In genomic region chr12:90167501-90167900, GRCh38 we compare ENCODE assay signal across 14 cellular contexts.
DNase-seq lines count a peak whose midpoint lies in the region; ATAC-seq and TF ChIP-seq lines count a peak whose summit lies in the region.
"Had no signal": no experiment of that assay in that cellular context is flagged by ENCODE, and none has a peak within 500 bp of the region (broad histone marks: within the 10 kb centered on the region; RNA-seq: fewer than 3 reads in every experiment).

No MANE protein-coding gene starts in this region.

- peaks cover 7% of the 10 kb centered on the region for H3K4me1 Mint-ChIP-seq in mesothelial cell of epicardium
- H3K4me1 Mint-ChIP-seq in CD8-positive, alpha-beta T cell (ENCODE audit: low read depth): no peaks in the 10 kb centered on the region
- H3K4me1 Mint-ChIP-seq: CD4-positive, alpha-beta memory T cell had no signal

- DNase-seq in RPMI7951 (ENCODE audit: low read depth) (peak; percentile 4), astrocyte of the hippocampus (ENCODE audit: low read depth, low spot score) (peak; percentile 38), mesothelial cell of epicardium (ENCODE audit: low spot score in 2 of 2, unreplicated experiment in 2 of 2) (no peak), trophoblast cell (peak; percentile 54 to 56), DMS79 (lab: John Stamatoyannopoulos, UW) (no peak)
- no peak for DNase-seq in activated CD8-positive, alpha-beta memory T cell treated with anti-CD3 and anti-CD28 coated beads for 24 hours
- no peak for DNase-seq in CD8-positive, alpha-beta T cell
- DNase-seq: BE2C; Caco-2; CD4-positive, alpha-beta memory T cell; H7 had no signal

- no peaks in the 10 kb centered on the region for H3K79me2 ChIP-seq in trophoblast cell (ENCODE audit: control insufficient read depth, insufficient read depth, low read length, poor library complexity)

- no peaks in the 10 kb centered on the region for H3K79me1 ChIP-seq in trophoblast cell (ENCODE audit: low read length)

- TF ChIP-seq CTCF in mesothelial cell of epicardium (IDR thresholded peaks at IDR 0.05; ENCODE audit: unreplicated experiment): no peak
- no peak for TF ChIP-seq CTCF in CD8-positive, alpha-beta T cell (IDR thresholded peaks at IDR 0.05)

- H3K18ac ChIP-seq in trophoblast cell (ENCODE audit: low read length): no peak overlapping the region

- H3K4me3 ChIP-seq in trophoblast cell (ENCODE audit: low read depth, low read length): no peak overlapping the region
- H3K4me3 ChIP-seq in CD8-positive, alpha-beta T cell (ENCODE audit: low read depth, low read length): no peak overlapping the region
- H3K4me3 ChIP-seq: A549 had no signal

- no peaks in the 10 kb centered on the region for H3K27me3 ChIP-seq in trophoblast cell (ENCODE audit: insufficient read depth, low read length)
- no peaks in the 10 kb centered on the region for H3K27me3 ChIP-seq in CD8-positive, alpha-beta T cell (ENCODE audit: insufficient read depth, low read length)
- H3K27me3 ChIP-seq: BE2C had no signal

- H3K4ac ChIP-seq in trophoblast cell (ENCODE audit: low read depth, low read length): no peak overlapping the region

- no peak overlapping the region for H3K14ac ChIP-seq in trophoblast cell (ENCODE audit: low read length)

- CTCF ChIA-PET in CD8-positive, alpha-beta T cell (lab: Charles Lee): no interaction called here

- H2AK5ac ChIP-seq in trophoblast cell (ENCODE audit: low read length): no peak overlapping the region

- H3K4me2 ChIP-seq in trophoblast cell (ENCODE audit: low read length): no peak overlapping the region
- H3K4me2 ChIP-seq: A549 had no signal

- ATAC-seq in CD8-positive, alpha-beta T cell: no peak
- ATAC-seq: A549, HepG2 had no signal

- no peak overlapping the region for H3K9ac ChIP-seq in trophoblast cell (ENCODE audit: low read length)

- H4K12ac ChIP-seq in trophoblast cell (ENCODE audit: low read depth, low read length): no peak overlapping the region

- no peak overlapping the region for H2BK120ac ChIP-seq in trophoblast cell (ENCODE audit: insufficient read depth, low read length, poor library complexity)

- no peak overlapping the region for H4K8ac ChIP-seq in trophoblast cell (ENCODE audit: low read depth, low read length)

- no peak overlapping the region for H2BK5ac ChIP-seq in trophoblast cell (ENCODE audit: low read depth, low read length, poor library complexity)

- no peak overlapping the region for H3K27ac ChIP-seq in trophoblast cell (ENCODE audit: low read depth, low read length)
- H3K27ac ChIP-seq in CD8-positive, alpha-beta T cell (ENCODE audit: low read depth, low read length): no peak overlapping the region
- H3K27ac ChIP-seq: A549, C4-2B had no signal

- no peak overlapping the region for H2BK12ac ChIP-seq in trophoblast cell (ENCODE audit: low read length)

- peaks cover 2% of the 10 kb centered on the region for H3K36me3 Mint-ChIP-seq in mesothelial cell of epicardium
- H3K36me3 Mint-ChIP-seq in CD8-positive, alpha-beta T cell: no peaks in the 10 kb centered on the region
- H3K36me3 Mint-ChIP-seq: CD4-positive, alpha-beta memory T cell had no signal

- H3K9me3 ChIP-seq in trophoblast cell (ENCODE audit: insufficient read depth, low read depth, low read length): no peaks in the 10 kb centered on the region
- H3K9me3 ChIP-seq in CD8-positive, alpha-beta T cell (ENCODE audit: low read length): no peaks in the 10 kb centered on the region
- H3K9me3 ChIP-seq: A549, BE2C, Caco-2 had no signal

- no peak overlapping the region for H3K4me3 Mint-ChIP-seq in mesothelial cell of epicardium
- H3K4me3 Mint-ChIP-seq in CD8-positive, alpha-beta T cell: no peak overlapping the region
- H3K4me3 Mint-ChIP-seq: CD4-positive, alpha-beta memory T cell had no signal

- no peak overlapping the region for H3K23ac ChIP-seq in trophoblast cell (ENCODE audit: low read length)

- H3K36me3 ChIP-seq in trophoblast cell (ENCODE audit: control insufficient read depth in 1 of 2, insufficient read depth in 2 of 2, low read length in 2 of 2): no peaks in the 10 kb centered on the region
- no peaks in the 10 kb centered on the region for H3K36me3 ChIP-seq in CD8-positive, alpha-beta T cell (ENCODE audit: insufficient read depth, low read length)
- H3K36me3 ChIP-seq: BE2C had no signal

- H3K27ac Mint-ChIP-seq in mesothelial cell of epicardium: peak overlapping the region; percentile 26
- H3K27ac Mint-ChIP-seq in CD8-positive, alpha-beta T cell: no peak overlapping the region
- H3K27ac Mint-ChIP-seq: CD4-positive, alpha-beta memory T cell had no signal

- H4K91ac ChIP-seq in trophoblast cell (ENCODE audit: low read depth, low read length): no peak overlapping the region

- WGBS in trophoblast cell (ENCODE audit: extremely low coverage, insufficient coverage, insufficient read length): no CpG with 5 or more reads among the region's 4 CpGs

- POLR2A ChIA-PET in CD8-positive, alpha-beta T cell (lab: Charles Lee): no interaction called here

- intact Hi-C loops in CD8-positive, alpha-beta T cell (cut with DNase I, micrococcal nuclease): no loop called here

- H3K27me3 Mint-ChIP-seq in mesothelial cell of epicardium (ENCODE audit: low read depth): no peaks in the 10 kb centered on the region
- no peaks in the 10 kb centered on the region for H3K27me3 Mint-ChIP-seq in CD8-positive, alpha-beta T cell (ENCODE audit: low read depth)
- H3K27me3 Mint-ChIP-seq: CD4-positive, alpha-beta memory T cell had no signal

- H3K9me3 Mint-ChIP-seq in mesothelial cell of epicardium: peaks cover 20% of the 10 kb centered on the region
- H3K9me3 Mint-ChIP-seq in CD8-positive, alpha-beta T cell: no peaks in the 10 kb centered on the region

- H2AFZ ChIP-seq in trophoblast cell (ENCODE audit: insufficient read depth, low read length, poor library complexity): no peak overlapping the region

- peaks cover 0 to 1% of the 10 kb centered on the region in 2 experiments for H3K4me1 ChIP-seq in trophoblast cell (ENCODE audit: control insufficient read depth in 1 of 2, insufficient read depth in 2 of 2, low read length in 2 of 2)
- H3K4me1 ChIP-seq in CD8-positive, alpha-beta T cell (ENCODE audit: insufficient read depth, low read length): no peaks in the 10 kb centered on the region
- H3K4me1 ChIP-seq: A549, BE2C, Caco-2 had no signal

Comparison
In these comparisons a context has a peak if more than half of its experiments do, and no peak if none do; other contexts are left out.
1. DNase-seq: peak in RPMI7951 (single experiment), astrocyte of the hippocampus (single experiment) and trophoblast cell (2 of 2); none in mesothelial cell of epicardium (0 of 2), activated CD8-positive, alpha-beta memory T cell treated with anti-CD3 and anti-CD28 coated beads for 24 hours (single experiment), CD8-positive, alpha-beta T cell (0 of 7) and DMS79 (single experiment).